Comparison of ENCODE assay signal across 24 cellular contexts in genomic region chr3:113794526-113794925, GRCh38. TPM values are rescaled to one million over a fixed set of nuclear protein-coding genes. Genes with fewer than 3 reads are reported as not detected.
"Had no signal": no experiment of that assay in that cellular context is flagged by ENCODE, and none has a peak within 500 bp of the region (broad histone marks: within the 10 kb centered on the region; RNA-seq: fewer than 3 reads in every experiment).

No MANE protein-coding gene starts in this region.

- H3K4me1 ChIP-seq: heart right ventricle, sigmoid colon, stomach, suprapubic skin, tibial nerve had no signal

- ATAC-seq: activated CD4-positive, CD25-positive, alpha-beta regulatory T cell treated with anti-CD3 and anti-CD28 coated beads, Interleukin-2, amount 50 U/mL, for 24 hours; activated CD8-positive, alpha-beta memory T cell treated with anti-CD3 and anti-CD28 coated beads, Interleukin-2, amount 10 ng/mL, durations not matched to agents 7 days and 5 days; activated CD8-positive, alpha-beta T cell treated with anti-CD3 and anti-CD28 coated beads for 36 hours; heart right ventricle; left cardiac atrium; stimulated activated memory B cell treated with anti-CD40 and anti-IgM and Interleukin-4, amounts not matched to agents 10 μg/mL and 1 μg/mL and 100 μg/mL, for 72 hours had no signal

- DNase-seq: activated CD4-positive, alpha-beta T cell treated with anti-CD3 and anti-CD28 coated beads, Interleukin-2, amount 10 ng/mL, durations not matched to agents 24 days and 14 days; activated CD8-positive, alpha-beta memory T cell treated with anti-CD3 and anti-CD28 coated beads, Interleukin-2, amount 10 ng/mL, durations not matched to agents 7 days and 5 days; activated CD8-positive, alpha-beta T cell treated with anti-CD3 and anti-CD28 coated beads for 36 hours; activated effector memory CD4-positive, alpha-beta T cell treated with anti-CD3 and anti-CD28 coated beads, Interleukin-2, amount 50 U/mL, for 16 hours; activated naive CD4-positive, alpha-beta T cell treated with anti-CD3 and anti-CD28 coated beads, Interleukin-2, amount 10 ng/mL, durations not matched to agents 7 days and 5 days; activated T-cell treated with anti-CD3 and anti-CD28 coated beads for 4 hours; amygdala; cerebellar nuclear complex; heart right ventricle; islet precursor cell; left cardiac atrium; mesendoderm; naive B cell; sigmoid colon; stimulated activated CD4-positive, alpha-beta T cell treated with anti-CD3 and anti-CD28 coated beads, Interleukin-15, amount 100 ng/mL, for 24 hours; stomach had no signal

- FAIRE-seq: bronchial epithelial cell, urothelium cell line had no signal

- H3K4me2 ChIP-seq: smooth muscle cell had no signal

- H3K4me3 ChIP-seq: coronary artery, heart right ventricle, sigmoid colon, smooth muscle cell, stomach, suprapubic skin, tibial nerve had no signal

- H3K27me3 ChIP-seq: heart right ventricle, sigmoid colon, stomach, suprapubic skin, tibial nerve had no signal

- H3K9me3 ChIP-seq: heart right ventricle, sigmoid colon, stomach, suprapubic skin, tibial nerve had no signal

- H3K27ac ChIP-seq: coronary artery, heart right ventricle, sigmoid colon, stomach, suprapubic skin, tibial nerve had no signal

RNA-seq across cellular contexts. Expression of gene GRAMD1C, which starts 44.1 kb away (rescaled TPM):
- total RNA-seq: activated CD4-positive, alpha-beta T cell treated with anti-CD3 and anti-CD28 coated beads, Interleukin-2, amount 10 ng/mL, durations not matched to agents 24 days and 14 days had no signal
